In the genomic region with DNA sequence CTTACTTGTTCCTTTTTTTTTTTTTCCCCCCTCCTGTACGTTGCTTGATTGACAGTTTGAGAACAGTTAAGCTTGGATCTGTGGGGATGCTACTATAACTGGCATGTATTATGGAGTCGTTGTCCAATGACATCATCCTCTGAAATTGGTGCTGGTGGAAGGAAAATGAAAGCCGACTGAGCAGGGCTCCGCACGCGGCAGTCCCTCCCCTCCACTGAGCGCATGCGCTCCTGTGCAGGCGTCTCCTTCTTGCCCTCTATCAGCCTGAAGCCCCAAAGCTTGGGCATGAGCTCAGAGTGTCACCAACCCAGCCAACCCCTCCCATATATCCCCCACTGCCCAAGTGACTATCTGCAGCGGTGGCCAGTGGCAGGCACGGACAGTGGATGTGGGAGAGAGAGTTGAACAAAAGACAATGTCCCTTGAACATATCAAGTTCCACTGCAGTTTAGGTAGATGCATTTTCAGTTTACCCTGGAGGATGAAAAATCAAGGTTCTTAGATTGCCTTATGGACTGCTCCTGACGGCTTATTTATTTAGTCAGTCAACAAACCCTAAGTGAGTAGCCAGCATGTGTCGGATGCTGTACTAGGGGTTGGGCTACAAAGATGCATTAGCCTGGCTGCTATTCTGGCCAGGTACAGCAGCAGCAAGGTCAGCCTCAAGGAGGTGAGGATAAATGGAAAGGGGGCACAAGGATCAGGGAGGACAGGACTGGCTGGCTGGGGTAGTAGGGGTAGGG, we compare ENCODE assay signal across 1 cellular context.
TF ChIP-seq lines count a peak whose summit lies in the region.

No MANE protein-coding gene starts in this region.

TF ChIP-seq in SK-N-SH, 30 proteins besides CTCF, POLR2A, EP300 and RAD21:
- TF ChIP-seq RFX5 (IDR thresholded peaks at IDR 0.05; ENCODE audit: low read length), result no peak
- TF ChIP-seq, protein P1, sequence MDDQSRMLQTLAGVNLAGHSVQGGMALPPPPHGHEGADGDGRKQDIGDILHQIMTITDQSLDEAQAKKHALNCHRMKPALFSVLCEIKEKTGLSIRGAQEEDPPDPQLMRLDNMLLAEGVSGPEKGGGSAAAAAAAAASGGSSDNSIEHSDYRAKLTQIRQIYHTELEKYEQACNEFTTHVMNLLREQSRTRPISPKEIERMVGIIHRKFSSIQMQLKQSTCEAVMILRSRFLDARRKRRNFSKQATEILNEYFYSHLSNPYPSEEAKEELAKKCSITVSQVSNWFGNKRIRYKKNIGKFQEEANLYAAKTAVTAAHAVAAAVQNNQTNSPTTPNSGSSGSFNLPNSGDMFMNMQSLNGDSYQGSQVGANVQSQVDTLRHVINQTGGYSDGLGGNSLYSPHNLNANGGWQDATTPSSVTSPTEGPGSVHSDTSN (IDR thresholded peaks at IDR 0.05), result 0 out of 2 replicates have a peak, but pooled peaks have one; percentile 28
